ENCODE assay signal across 8 cellular contexts in genomic region chr9:2622361-2623045, GRCh38. TPM values are rescaled to one million over a fixed set of nuclear protein-coding genes. Genes with fewer than 3 reads are reported as not detected.
A peak's percentile ranks its signal among the peaks of the same experiment; 100 is the strongest.
DNase-seq lines count a peak whose midpoint lies in the region; ATAC-seq and TF ChIP-seq lines count a peak whose summit lies in the region.

No MANE protein-coding gene starts in this region.

- peaks cover 21% of the 10 kb centered on the region for H3K4me1 Mint-ChIP-seq in activated naive CD8-positive, alpha-beta T cell (ENCODE audit: low read depth)

- intact Hi-C loops in right cardiac atrium (cut with DNase I) = loop anchor here in 3 of 4 donors (5.0 to 10.0 kb wide), 3 partner anchors 55 to 128 kb away; no protein-coding TSS in a partner anchor
- intact Hi-C loops in psoas muscle (cut with DNase I) = loop anchor here (2.0 to 10.0 kb wide), 6 partner anchors 40 to 478 kb away; no protein-coding TSS in a partner anchor

- H3K9me3 ChIP-seq in HAP-1 (no peaks in the 10 kb centered on the region), right cardiac atrium (ENCODE audit: control insufficient read depth, low read length) (no peaks in the 10 kb centered on the region), psoas muscle (no peaks in the 10 kb centered on the region)

- in situ Hi-C loops in HAP-1 (cut with MboI; ENCODE audit: low sequenced_read_pairs) = no loop called here

- WGBS in right cardiac atrium = under 1% methylated on average over 68 of the region's 74 CpGs
- 0 to 1% (median 0%) methylated on average over 43 to 74 of the region's 74 CpGs for WGBS in psoas muscle, 3 donors

- no peaks in the 10 kb centered on the region; the same call in 1 of the 2 replicates for H3K36me3 ChIP-seq in HAP-1 (replicated peaks)
- peaks cover 0 to 2% of the 10 kb centered on the region in 2 donors for H3K36me3 ChIP-seq in psoas muscle (ENCODE audit: insufficient read depth in 1 of 2, low read depth in 1 of 2)

- H3K27ac Mint-ChIP-seq in activated naive CD8-positive, alpha-beta T cell = no peak overlapping the region

- peak; percentile 39 to 55 for ATAC-seq in right cardiac atrium
- ATAC-seq in psoas muscle = peak; percentile 25 to 64 (median 44)

- TF ChIP-seq CTCF in psoas muscle (IDR thresholded peaks at IDR 0.05) = no peak

- H3K4me1 ChIP-seq in HAP-1 (peaks cover 23% of the 10 kb centered on the region), right cardiac atrium (ENCODE audit: control insufficient read depth, insufficient read depth, low read length) (peaks cover 3% of the 10 kb centered on the region), psoas muscle (peaks cover 17% of the 10 kb centered on the region)

- peak; percentile 38 for DNase-seq in NCI-H2227 (lab: John Stamatoyannopoulos, UW; ENCODE audit: unreplicated experiment)
- DNase-seq in NCI-H2227 treated with DMSO at 0.1 percent for 48 hours (lab: John Stamatoyannopoulos, UW) = no peak
- DNase-seq in HAP-1 (ENCODE audit: low spot score in 2 of 2) = peak in 1 of 2 experiments; percentile 58
- peak; percentile 67 for DNase-seq in NCI-H146 (lab: John Stamatoyannopoulos, UW)
- peak; percentile 35 to 77 (median 75) for DNase-seq in right cardiac atrium
- DNase-seq in psoas muscle = peak; percentile 38 to 61
- DNase-seq in MV-4-11 (lab: John Stamatoyannopoulos, UW) = no peak

- peak overlapping the region; percentile 96 for H3K27ac ChIP-seq in right cardiac atrium (ENCODE audit: low read length)
- peak overlapping the region; percentile 97 for H3K27ac ChIP-seq in psoas muscle

- peaks cover 47% of the 10 kb centered on the region for H3K27me3 Mint-ChIP-seq in activated naive CD8-positive, alpha-beta T cell

- H3K27me3 ChIP-seq in HAP-1 (ENCODE audit: low read depth) (no peaks in the 10 kb centered on the region), right cardiac atrium (ENCODE audit: control insufficient read depth, insufficient read depth) (no peaks in the 10 kb centered on the region), psoas muscle (ENCODE audit: insufficient read depth in 3 of 3, low read length in 2 of 3) (no peaks in the 10 kb centered on the region)

- peaks cover 4% of the 10 kb centered on the region for H3K36me3 Mint-ChIP-seq in activated naive CD8-positive, alpha-beta T cell

- H3K4me3 ChIP-seq in HAP-1 (peak overlapping the region; percentile 82), right cardiac atrium (ENCODE audit: low read length) (peak overlapping the region; percentile 79), psoas muscle (peak overlapping the region; percentile 90)

- peak overlapping the region; percentile 87 for H3K4me3 Mint-ChIP-seq in activated naive CD8-positive, alpha-beta T cell

- H3K9me3 Mint-ChIP-seq in activated naive CD8-positive, alpha-beta T cell (ENCODE audit: low read depth) = peaks cover 4% of the 10 kb centered on the region

RNA-seq across cellular contexts. Expression of gene VLDLR, which starts 0.9 kb away (rescaled TPM):
- 100 to 1,000 TPM in 3 of 4 donors, 10 to 100 TPM in 1; 82.5 to 147 (median 127) TPM for total RNA-seq in right cardiac atrium
- 38.6 TPM for polyA plus RNA-seq in right cardiac atrium
- total RNA-seq in psoas muscle = 10 to 100 TPM; 20.3 to 34.4 (median 28.3) TPM
- polyA plus RNA-seq in psoas muscle = 10 to 100 TPM in 1 of 3 donors, 1 to 10 TPM in 2; 7.9 to 10.3 (median 8.5) TPM

Comparison
In these comparisons a context has a peak if more than half of its experiments do, and no peak if none do; other contexts are left out.
1. DNase-seq: peak in NCI-H2227 (single experiment), NCI-H146 (single experiment), right cardiac atrium (3 of 3) and psoas muscle (2 of 2); none in NCI-H2227 treated with DMSO at 0.1 percent for 48 hours (single experiment) and MV-4-11 (single experiment).
2. Peak in every context shown above with its lines, with median percentiles within 50 percentile points of each other: H3K4me3 ChIP-seq.